In genomic region chr2:15584316-15584715, GRCh38 we compare ENCODE assay signal across 1 cellular context.
TF ChIP-seq lines count a peak whose summit lies in the region.

No MANE protein-coding gene starts in this region.

TF ChIP-seq in K562, 482 proteins besides CTCF, POLR2A, EP300 and RAD21:
- TF ChIP-seq KDM1A (IDR thresholded peaks at IDR 0.05) (0 out of 4 replicates have a peak, but pooled peaks of 1 of the 2 experiments have one; percentile 12), ZNF695 (CRISPR knock-in tag; IDR thresholded peaks at IDR 0.05) (no peak), RBM25 (IDR thresholded peaks at IDR 0.05; ENCODE audit: low read depth, low read length, severe bottlenecking) (peak; percentile 93), MEIS2 (IDR thresholded peaks at IDR 0.05; ENCODE audit: partially characterized antibody) (no peak), PTRF (tag; IDR thresholded peaks at IDR 0.05) (0 out of 2 replicates have a peak, but pooled peaks have one; percentile 28), JUNB (CRISPR knock-in tag; conservative IDR thresholded peaks at IDR 0.05) (no peak), ADNP (tag; IDR thresholded peaks at IDR 0.05) (0 out of 2 replicates have a peak, but pooled peaks have one; percentile 36), HDAC2 (IDR thresholded peaks at IDR 0.05) (0 out of 2 replicates have a peak, but pooled peaks have one; percentile 32), BCOR (IDR thresholded peaks at IDR 0.05) (peak; percentile 74; the same call in 1 of the 2 replicates), HNRNPUL1 (IDR thresholded peaks at IDR 0.05; ENCODE audit: low read length) (no peak), TGIF2 (CRISPR knock-in tag; IDR thresholded peaks at IDR 0.05) (no peak), CUX1 (CRISPR knock-in tag; IDR thresholded peaks at IDR 0.05) (no peak), CBFA2T3 (IDR thresholded peaks at IDR 0.05) (no peak), SMARCA4 (IDR thresholded peaks at IDR 0.05) (no peak), ZNF699 (CRISPR knock-in tag; IDR thresholded peaks at IDR 0.05; ENCODE audit: insufficient replicate concordance) (no peak), HLTF (IDR thresholded peaks at IDR 0.05) (0 out of 2 replicates have a peak, but pooled peaks have one; percentile 65), GATAD2A (IDR thresholded peaks at IDR 0.05) (no peak), CC2D1A (IDR thresholded peaks at IDR 0.05) (no peak)
- TF ChIP-seq, protein P1, sequence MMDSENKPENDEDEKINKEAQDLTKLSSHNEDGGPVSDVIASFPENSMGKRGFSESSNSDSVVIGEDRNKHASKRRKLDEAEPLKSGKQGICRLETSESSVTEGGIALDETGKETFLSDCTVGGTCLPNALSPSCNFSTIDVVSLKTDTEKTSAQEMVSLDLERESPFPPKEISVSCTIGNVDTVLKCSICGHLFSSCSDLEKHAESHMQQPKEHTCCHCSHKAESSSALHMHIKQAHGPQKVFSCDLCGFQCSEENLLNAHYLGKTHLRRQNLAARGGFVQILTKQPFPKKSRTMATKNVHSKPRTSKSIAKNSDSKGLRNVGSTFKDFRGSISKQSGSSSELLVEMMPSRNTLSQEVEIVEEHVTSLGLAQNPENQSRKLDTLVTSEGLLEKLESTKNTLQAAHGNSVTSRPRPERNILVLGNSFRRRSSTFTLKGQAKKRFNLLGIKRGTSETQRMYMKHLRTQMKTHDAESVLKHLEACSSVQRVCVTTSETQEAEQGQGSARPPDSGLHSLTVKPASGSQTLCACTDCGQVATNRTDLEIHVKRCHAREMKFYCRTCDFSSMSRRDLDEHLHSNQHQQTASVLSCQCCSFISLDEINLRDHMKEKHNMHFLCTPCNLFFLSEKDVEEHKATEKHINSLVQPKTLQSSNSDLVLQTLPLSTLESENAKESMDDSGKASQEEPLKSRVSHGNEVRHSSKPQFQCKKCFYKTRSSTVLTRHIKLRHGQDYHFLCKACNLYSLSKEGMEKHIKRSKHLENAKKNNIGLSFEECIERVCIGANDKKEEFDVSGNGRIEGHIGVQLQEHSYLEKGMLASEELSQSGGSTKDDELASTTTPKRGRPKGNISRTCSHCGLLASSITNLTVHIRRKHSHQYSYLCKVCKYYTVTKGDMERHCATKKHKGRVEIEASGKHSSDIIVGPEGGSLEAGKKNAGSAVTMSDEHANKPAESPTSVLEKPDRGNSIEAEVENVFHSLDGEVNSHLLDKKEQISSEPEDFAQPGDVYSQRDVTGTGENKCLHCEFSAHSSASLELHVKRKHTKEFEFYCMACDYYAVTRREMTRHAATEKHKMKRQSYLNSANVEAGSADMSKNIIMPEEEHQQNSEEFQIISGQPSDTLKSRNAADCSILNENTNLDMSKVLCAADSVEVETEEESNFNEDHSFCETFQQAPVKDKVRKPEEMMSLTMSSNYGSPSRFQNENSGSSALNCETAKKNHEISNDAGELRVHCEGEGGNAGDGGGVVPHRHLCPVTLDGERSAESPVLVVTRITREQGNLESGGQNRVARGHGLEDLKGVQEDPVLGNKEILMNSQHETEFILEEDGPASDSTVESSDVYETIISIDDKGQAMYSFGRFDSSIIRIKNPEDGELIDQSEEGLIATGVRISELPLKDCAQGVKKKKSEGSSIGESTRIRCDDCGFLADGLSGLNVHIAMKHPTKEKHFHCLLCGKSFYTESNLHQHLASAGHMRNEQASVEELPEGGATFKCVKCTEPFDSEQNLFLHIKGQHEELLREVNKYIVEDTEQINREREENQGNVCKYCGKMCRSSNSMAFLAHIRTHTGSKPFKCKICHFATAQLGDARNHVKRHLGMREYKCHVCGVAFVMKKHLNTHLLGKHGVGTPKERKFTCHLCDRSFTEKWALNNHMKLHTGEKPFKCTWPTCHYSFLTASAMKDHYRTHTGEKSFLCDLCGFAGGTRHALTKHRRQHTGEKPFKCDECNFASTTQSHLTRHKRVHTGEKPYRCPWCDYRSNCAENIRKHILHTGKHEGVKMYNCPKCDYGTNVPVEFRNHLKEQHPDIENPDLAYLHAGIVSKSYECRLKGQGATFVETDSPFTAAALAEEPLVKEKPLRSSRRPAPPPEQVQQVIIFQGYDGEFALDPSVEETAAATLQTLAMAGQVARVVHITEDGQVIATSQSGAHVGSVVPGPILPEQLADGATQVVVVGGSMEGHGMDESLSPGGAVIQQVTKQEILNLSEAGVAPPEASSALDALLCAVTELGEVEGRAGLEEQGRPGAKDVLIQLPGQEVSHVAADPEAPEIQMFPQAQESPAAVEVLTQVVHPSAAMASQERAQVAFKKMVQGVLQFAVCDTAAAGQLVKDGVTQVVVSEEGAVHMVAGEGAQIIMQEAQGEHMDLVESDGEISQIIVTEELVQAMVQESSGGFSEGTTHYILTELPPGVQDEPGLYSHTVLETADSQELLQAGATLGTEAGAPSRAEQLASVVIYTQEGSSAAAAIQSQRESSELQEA (IDR thresholded peaks at IDR 0.05; ENCODE audit: low read depth), result no peak
- TF ChIP-seq, protein P2, sequence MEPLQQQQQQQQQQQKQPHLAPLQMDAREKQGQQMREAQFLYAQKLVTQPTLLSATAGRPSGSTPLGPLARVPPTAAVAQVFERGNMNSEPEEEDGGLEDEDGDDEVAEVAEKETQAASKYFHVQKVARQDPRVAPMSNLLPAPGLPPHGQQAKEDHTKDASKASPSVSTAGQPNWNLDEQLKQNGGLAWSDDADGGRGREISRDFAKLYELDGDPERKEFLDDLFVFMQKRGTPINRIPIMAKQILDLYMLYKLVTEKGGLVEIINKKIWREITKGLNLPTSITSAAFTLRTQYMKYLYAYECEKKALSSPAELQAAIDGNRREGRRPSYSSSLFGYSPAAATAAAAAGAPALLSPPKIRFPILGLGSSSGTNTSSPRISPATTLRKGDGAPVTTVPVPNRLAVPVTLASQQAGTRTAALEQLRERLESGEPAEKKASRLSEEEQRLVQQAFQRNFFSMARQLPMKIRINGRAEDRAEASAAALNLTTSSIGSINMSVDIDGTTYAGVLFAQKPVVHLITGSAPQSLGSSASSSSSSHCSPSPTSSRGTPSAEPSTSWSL (CRISPR knock-in tag; IDR thresholded peaks at IDR 0.05; ENCODE audit: borderline replicate concordance), result no peak
